In the genomic region with DNA sequence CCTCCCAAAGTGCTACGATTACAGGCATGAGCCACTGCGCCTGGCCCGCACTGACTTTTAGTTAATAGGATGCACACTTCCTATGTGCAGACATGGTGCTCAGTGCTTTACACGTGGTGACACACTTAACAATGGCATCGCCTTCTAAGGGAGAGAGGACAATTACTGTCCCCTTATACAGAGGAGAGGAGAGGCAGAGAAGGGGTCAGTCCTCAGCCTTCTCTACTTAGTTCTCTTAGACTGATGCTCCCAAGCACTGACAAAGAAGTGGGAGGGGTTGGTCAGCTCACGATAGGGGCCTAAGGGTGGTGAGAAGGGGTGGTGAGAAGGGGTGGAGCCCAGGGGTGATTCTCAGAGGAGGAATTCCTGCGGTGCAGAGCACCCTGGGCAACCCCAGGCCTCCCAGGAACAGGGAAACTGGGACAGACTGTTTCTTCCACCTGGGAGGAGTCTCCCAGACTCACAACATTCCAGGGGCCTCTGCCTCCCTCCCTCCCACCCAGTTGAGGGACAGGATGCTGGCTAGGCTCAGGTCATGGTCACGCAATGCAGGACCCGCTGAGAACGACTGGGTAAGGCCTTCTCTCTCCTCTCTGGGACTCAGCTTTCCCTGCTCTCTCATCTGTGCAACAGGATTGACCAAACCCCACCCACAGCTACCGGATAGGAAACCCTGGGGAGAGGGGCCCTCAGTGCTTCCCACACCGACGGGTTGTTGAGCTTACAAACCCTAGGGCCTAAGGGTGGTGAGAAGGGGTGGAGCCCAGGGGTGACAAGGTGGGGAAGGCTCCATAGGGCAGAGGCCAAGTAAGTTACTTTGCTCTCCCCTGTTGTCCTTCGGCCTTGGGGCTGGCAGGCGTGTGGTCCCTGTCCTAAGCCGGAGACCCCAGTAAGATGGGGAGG, we compare ENCODE assay signal across 8 cellular contexts. TPM values are rescaled to one million over a fixed set of nuclear protein-coding genes. Genes with fewer than 3 reads are reported as not detected.
DNase-seq lines count a peak whose midpoint lies in the region; ATAC-seq and TF ChIP-seq lines count a peak whose summit lies in the region.

No MANE protein-coding gene starts in this region.

- H3K27ac ChIP-seq in sigmoid colon, result peak overlapping the region; percentile 88 to 96 (median 94)

- no peak for TF ChIP-seq POLR2A in sigmoid colon (IDR thresholded peaks at IDR 0.05)

- CTCF ChIA-PET in AG04449 (lab: Yijun Ruan, JAX), result interaction anchor here (0.9 to 8.8 kb wide), 2 partner anchors 14 to 102 kb away, joined by 3 to 80 read pairs; no protein-coding TSS in a partner anchor
- CTCF ChIA-PET in activated CD4-positive, alpha-beta T cell treated with anti-CD3 and anti-CD28 coated beads, Interleukin-2, amount 10 ng/mL, durations not matched to agents 7 days and 5 days (lab: Charles Lee), result interaction anchor here (0.7 to 4.4 kb wide), 4 partner anchors 10 to 38 kb away, joined by 3 to 34 read pairs (median 9); partner anchors contain the start of gene MCM2

- peaks cover 40% of the 10 kb centered on the region for H3K4me1 Mint-ChIP-seq in activated CD4-positive, alpha-beta T cell treated with anti-CD3 and anti-CD28 coated beads, Interleukin-2, amount 10 ng/mL, durations not matched to agents 7 days and 5 days

- H3K36me3 Mint-ChIP-seq in activated CD4-positive, alpha-beta T cell treated with anti-CD3 and anti-CD28 coated beads, Interleukin-2, amount 10 ng/mL, durations not matched to agents 7 days and 5 days (ENCODE audit: low read depth), result no peaks in the 10 kb centered on the region

- no peaks in the 10 kb centered on the region for H3K27me3 Mint-ChIP-seq in activated CD4-positive, alpha-beta T cell treated with anti-CD3 and anti-CD28 coated beads, Interleukin-2, amount 10 ng/mL, durations not matched to agents 7 days and 5 days

- H3K27me3 ChIP-seq in HAP-1 (ENCODE audit: low read depth) (no peaks in the 10 kb centered on the region), sigmoid colon (no peaks in the 10 kb centered on the region)

- WGBS in sigmoid colon, 2 donors, result 31 to 44% methylated on average over 16 of the region's 16 CpGs

- intact Hi-C loops in sigmoid colon (cut with DNase I) (no loop called here), left colon (cut with DNase I, micrococcal nuclease) (no loop called here)

- H3K4me3 Mint-ChIP-seq in activated CD4-positive, alpha-beta T cell treated with anti-CD3 and anti-CD28 coated beads, Interleukin-2, amount 10 ng/mL, durations not matched to agents 7 days and 5 days, result peak overlapping the region; percentile 91

- H3K36me3 ChIP-seq in HAP-1 (replicated peaks) (peaks cover 5% of the 10 kb centered on the region), sigmoid colon (peaks cover 0 to 3% (median 0%) of the 10 kb centered on the region in 4 donors)

- H3K9me3 Mint-ChIP-seq in activated CD4-positive, alpha-beta T cell treated with anti-CD3 and anti-CD28 coated beads, Interleukin-2, amount 10 ng/mL, durations not matched to agents 7 days and 5 days, result no peaks in the 10 kb centered on the region

- peak overlapping the region; percentile 85 for H3K27ac Mint-ChIP-seq in activated CD4-positive, alpha-beta T cell treated with anti-CD3 and anti-CD28 coated beads, Interleukin-2, amount 10 ng/mL, durations not matched to agents 7 days and 5 days

- H3K9me3 ChIP-seq in HAP-1 (no peaks in the 10 kb centered on the region), sigmoid colon (no peaks in the 10 kb centered on the region)

- H3K4me3 ChIP-seq in AG04449 (ENCODE audit: low read depth, low read length) (peak overlapping the region; percentile 85), HAP-1 (peak overlapping the region; percentile 63), fibroblast of the aortic adventitia (ENCODE audit: low read depth, low read length) (peak overlapping the region; percentile 88), sigmoid colon (peak overlapping the region; percentile 64 to 94 (median 78))

- TF ChIP-seq EP300 in sigmoid colon (IDR thresholded peaks at IDR 0.05), result no peak

- TF ChIP-seq CTCF in AG04449 (IDR thresholded peaks at IDR 0.05; ENCODE audit: insufficient read depth, low read length, missing control alignments) (no peak), fibroblast of the aortic adventitia (IDR thresholded peaks at IDR 0.05; ENCODE audit: insufficient read depth, low read length) (no peak), sigmoid colon (IDR thresholded peaks at IDR 0.05) (no peak)

- ATAC-seq in left colon (no peak), GM18520 (IDR thresholded peaks at IDR 0.05; ENCODE audit: unreplicated experiment) (no peak)

- H3K4me1 ChIP-seq in HAP-1 (peaks cover 14% of the 10 kb centered on the region), sigmoid colon (peaks cover 0 to 64% (median 51%) of the 10 kb centered on the region in 4 donors)

- DNase-seq in AG04449 (ENCODE audit: low read depth, low spot score), result no peak
- peak; percentile 20 to 70 for DNase-seq in HAP-1 (ENCODE audit: low spot score in 2 of 2)
- peak; percentile 33 for DNase-seq in activated CD4-positive, alpha-beta T cell treated with anti-CD3 and anti-CD28 coated beads, Interleukin-2, amount 10 ng/mL, durations not matched to agents 7 days and 5 days
- DNase-seq in fibroblast of the aortic adventitia (ENCODE audit: low read depth), result peak; percentile 67
- no peak for DNase-seq in sigmoid colon
- DNase-seq in left colon, result no peak
- DNase-seq in NCI-H1092 treated with DMSO at 0.1 percent for 48 hours (lab: John Stamatoyannopoulos, UW), result no peak

- in situ Hi-C loops in HAP-1 (cut with MboI; ENCODE audit: low sequenced_read_pairs), result no loop called here

- POLR2A ChIA-PET in AG04449 (lab: Yijun Ruan, JAX), result interaction anchor here (0.6 to 1.4 kb wide), 3 partner anchors 9 to 431 kb away, joined by 3 to 4 read pairs (median 3); no protein-coding TSS in a partner anchor
- POLR2A ChIA-PET in activated CD4-positive, alpha-beta T cell treated with anti-CD3 and anti-CD28 coated beads, Interleukin-2, amount 10 ng/mL, durations not matched to agents 7 days and 5 days (lab: Charles Lee), result interaction anchor here (0.9 kb wide), 1 partner anchor 14 kb away, joined by 4 read pairs; no protein-coding TSS in a partner anchor

RNA-seq across cellular contexts. Expression of gene TPRA1, which starts 1.6 kb away (rescaled TPM):
- 10 to 100 TPM; 27.1 to 30.6 TPM for total RNA-seq in activated CD4-positive, alpha-beta T cell treated with anti-CD3 and anti-CD28 coated beads, Interleukin-2, amount 10 ng/mL, durations not matched to agents 7 days and 5 days
- total RNA-seq in fibroblast of the aortic adventitia (ENCODE audit: low replicate concordance) (25.6 and 29.4 TPM in 2 replicates), sigmoid colon (10 to 100 TPM; 28.5 to 33.2 (median 31.1) TPM), left colon (10 to 100 TPM; 21.9 to 25.7 TPM)
- polyA plus RNA-seq in sigmoid colon, result 10 to 100 TPM in 2 of 3 donors, 1 to 10 TPM in 1; 7.2 to 20.4 (median 10.2) TPM

RNA-seq across cellular contexts. Expression of gene MCM2, which starts 9.3 kb away (rescaled TPM):
- total RNA-seq in activated CD4-positive, alpha-beta T cell treated with anti-CD3 and anti-CD28 coated beads, Interleukin-2, amount 10 ng/mL, durations not matched to agents 7 days and 5 days, result 100 to 1,000 TPM; 127 to 131 TPM
- total RNA-seq in fibroblast of the aortic adventitia (ENCODE audit: low replicate concordance) (7.1 and 76.1 TPM in 2 replicates), sigmoid colon (1 to 10 TPM; 3.0 to 5.1 (median 3.6) TPM), left colon (10 to 100 TPM; 10.4 to 16.4 TPM)
- polyA plus RNA-seq in sigmoid colon, result 10 to 100 TPM in 1 of 3 donors, 1 to 10 TPM in 2; 2.4 to 28.6 (median 6.2) TPM

RNA-seq across cellular contexts. Expression of gene PODXL2, which starts 40.1 kb away (rescaled TPM):
- 1 to 10 TPM; 2.7 to 2.9 TPM for total RNA-seq in activated CD4-positive, alpha-beta T cell treated with anti-CD3 and anti-CD28 coated beads, Interleukin-2, amount 10 ng/mL, durations not matched to agents 7 days and 5 days
- total RNA-seq in fibroblast of the aortic adventitia (ENCODE audit: low replicate concordance), result 1.3 and 3.4 TPM in 2 replicates
- total RNA-seq in sigmoid colon, result 1 to 10 TPM; 2.0 to 4.3 (median 2.4) TPM
- polyA plus RNA-seq in sigmoid colon, result 10 to 100 TPM in 1 of 3 donors, 1 to 10 TPM in 2; 2.5 to 16.7 (median 3.0) TPM
- 10 to 100 TPM; 12.6 to 20.8 TPM for total RNA-seq in left colon

Comparison
In these comparisons a context has a peak if more than half of its experiments do, and no peak if none do; other contexts are left out.
1. DNase-seq: peak in HAP-1 (2 of 2), activated CD4-positive, alpha-beta T cell treated with anti-CD3 and anti-CD28 coated beads, Interleukin-2, amount 10 ng/mL, durations not matched to agents 7 days and 5 days (single experiment) and fibroblast of the aortic adventitia (single experiment); none in AG04449 (single experiment), sigmoid colon (single experiment), left colon (0 of 2) and NCI-H1092 treated with DMSO at 0.1 percent for 48 hours (single experiment).
2. Peak in every context shown above with its lines, with median percentiles within 50 percentile points of each other: H3K4me3 ChIP-seq.